Comparison of ENCODE assay signal across 26 cellular contexts in genomic region chr17:77808663-77809425, GRCh38.
"Had no signal": no experiment of that assay in that cellular context is flagged by ENCODE, and none has a peak within 500 bp of the region (broad histone marks: within the 10 kb centered on the region; RNA-seq: fewer than 3 reads in every experiment).

No MANE protein-coding gene starts in this region.

- H3K4me3 ChIP-seq: esophagus squamous epithelium, gastroesophageal sphincter, left ventricle myocardium inferior, lung, neural progenitor cell, pancreas, psoas muscle, tibial artery, upper lobe of left lung, uterus had no signal

- H3K9ac ChIP-seq: neural progenitor cell had no signal

- H3K27ac ChIP-seq: epithelial cell of prostate, esophagus squamous epithelium, gastroesophageal sphincter, left ventricle myocardium inferior, neural progenitor cell, pancreas, psoas muscle, tibial artery, upper lobe of left lung, uterus had no signal

- FAIRE-seq: colon, keratinocyte, pancreas, small intestine had no signal

- DNase-seq: effector memory CD8-positive, alpha-beta T cell; esophagus squamous epithelium; foreskin fibroblast; immature natural killer cell; left ventricle myocardium inferior; mesenchymal stem cell; midbrain; occipital lobe; pancreas; psoas muscle; retina; small intestine; stimulated activated CD4-positive, alpha-beta T cell treated with anti-CD3 and anti-CD28 coated beads, Interleukin-4, amount 100 ng/mL, for 1 hour; stimulated activated CD8-positive, alpha-beta memory T cell treated with anti-CD3 and anti-CD28 coated beads, Interleukin-4, amount 100 ng/mL, for 48 hours; stimulated activated naive CD8-positive, alpha-beta T cell treated with anti-CD3 and anti-CD28 coated beads, Interleukin-15, Interleukin-2, amounts not matched to agents 100 U/mL and 50 U/mL, for 24 hours; tibial artery; upper lobe of left lung; uterus had no signal

- H3K4me2 ChIP-seq: neural progenitor cell had no signal

- H3K9me3 ChIP-seq: esophagus squamous epithelium, gastroesophageal sphincter, left ventricle myocardium inferior, pancreas, psoas muscle, tibial artery, upper lobe of left lung, uterus had no signal

- ATAC-seq: effector memory CD8-positive, alpha-beta T cell; gastroesophageal sphincter; natural killer cell treated with Interleukin-12 subunit alpha and Interleukin-12 subunit beta and Interleukin-15 and Interleukin-18, amount 100 ng/mL, for 72 hours; pancreas; psoas muscle; stimulated activated effector memory CD8-positive, alpha-beta T cell treated with anti-CD3 and anti-CD28 coated beads, Interleukin-12 subunit alpha, Interleukin-12 subunit beta, amount 100 ng/mL, for 72 hours; stimulated activated naive CD8-positive, alpha-beta T cell treated with anti-CD3 and anti-CD28 coated beads, Interleukin-15, Interleukin-2, amounts not matched to agents 100 U/mL and 50 U/mL, for 24 hours had no signal

- H2AFZ ChIP-seq: neural progenitor cell had no signal

- H3K36me3 ChIP-seq: esophagus squamous epithelium, gastroesophageal sphincter, left ventricle myocardium inferior, neural progenitor cell, pancreas, tibial artery, upper lobe of left lung, uterus had no signal

- H3K4me1 ChIP-seq: pancreas had no signal

- H3K27me3 ChIP-seq: gastroesophageal sphincter, neural progenitor cell, pancreas, tibial artery, upper lobe of left lung, uterus had no signal
